Comparison of ENCODE assay signal across 18 cellular contexts in the genomic region with DNA sequence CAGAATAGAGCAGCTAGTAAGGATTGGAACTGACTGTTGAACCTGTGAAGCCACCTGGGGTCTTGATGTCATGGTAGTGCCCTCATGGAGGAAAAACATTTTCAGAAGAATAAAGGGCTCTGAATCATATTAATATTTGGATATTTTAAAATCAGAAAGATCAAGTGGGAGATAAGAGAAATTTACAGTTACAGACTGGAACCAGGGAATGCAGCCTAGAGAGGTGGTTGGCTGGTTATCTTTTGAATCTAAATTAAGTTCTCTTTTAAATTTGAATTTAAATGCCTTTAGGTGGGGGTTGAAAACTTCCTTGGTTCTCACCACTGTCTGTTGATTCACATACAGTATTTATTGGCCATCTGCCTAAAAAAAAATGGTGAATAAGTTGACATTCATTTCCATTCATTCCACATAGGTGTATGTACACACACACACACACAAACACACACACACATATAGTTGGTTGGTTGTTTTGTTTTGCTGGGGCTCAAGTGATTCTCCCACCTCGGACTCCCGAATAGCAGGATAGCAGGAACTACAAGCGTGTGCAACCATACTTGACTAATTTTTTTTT. TPM values are rescaled to one million over a fixed set of nuclear protein-coding genes. Genes with fewer than 3 reads are reported as not detected.
DNase-seq lines count a peak whose midpoint lies in the region; ATAC-seq and TF ChIP-seq lines count a peak whose summit lies in the region.
"Had no signal": no experiment of that assay in that cellular context is flagged by ENCODE, and none has a peak within 500 bp of the region (broad histone marks: within the 10 kb centered on the region; RNA-seq: fewer than 3 reads in every experiment).

No MANE protein-coding gene starts in this region.

- H3K27me3 ChIP-seq in GM23338 (ENCODE audit: insufficient read depth) (no peaks in the 10 kb centered on the region), neural progenitor cell (no peaks in the 10 kb centered on the region), testis (no peaks in the 10 kb centered on the region)
- H3K27me3 ChIP-seq: right atrium auricular region, upper lobe of right lung had no signal

- H2AFZ ChIP-seq in GM23338 = peak overlapping the region; percentile 84
- no peak overlapping the region for H2AFZ ChIP-seq in neural progenitor cell (replicated peaks)

- H3K9me3 ChIP-seq in neural progenitor cell (ENCODE audit: low read depth) (no peaks in the 10 kb centered on the region), testis (no peaks in the 10 kb centered on the region)
- H3K9me3 ChIP-seq: right atrium auricular region, upper lobe of right lung had no signal

- no peak for TF ChIP-seq POLR2A in testis (IDR thresholded peaks at IDR 0.05)

- no peaks in the 10 kb centered on the region for H3K36me3 ChIP-seq in GM23338 (ENCODE audit: insufficient read depth)
- H3K36me3 ChIP-seq in neural progenitor cell = no peaks in the 10 kb centered on the region
- H3K36me3 ChIP-seq in testis (ENCODE audit: low read depth, missing control alignments) = no peaks in the 10 kb centered on the region
- H3K36me3 ChIP-seq: right atrium auricular region, upper lobe of right lung had no signal

- H3K4me3 ChIP-seq in GM23338 = peak overlapping the region; percentile 44
- H3K4me3 ChIP-seq in neural progenitor cell = peak overlapping the region; percentile 24
- H3K4me3 ChIP-seq in testis = no peak overlapping the region
- H3K4me3 ChIP-seq: right atrium auricular region, upper lobe of right lung had no signal

- H3F3A ChIP-seq in GM23338 (replicated peaks; ENCODE audit: low read depth) (no peaks in the 10 kb centered on the region), neural progenitor cell (ENCODE audit: low read depth) (peaks cover 46% of the 10 kb centered on the region)

- peaks cover 24% of the 10 kb centered on the region for H3K4me1 ChIP-seq in GM23338 (ENCODE audit: insufficient read depth)
- peaks cover 25% of the 10 kb centered on the region for H3K4me1 ChIP-seq in neural progenitor cell
- H3K4me1 ChIP-seq in testis = no peaks in the 10 kb centered on the region

- TF ChIP-seq CTCF in GM23338 (conservative IDR thresholded peaks at IDR 0.05; ENCODE audit: low read depth in 2 of 2) (no peak), neural progenitor cell (IDR thresholded peaks at IDR 0.05) (no peak), testis (IDR thresholded peaks at IDR 0.05) (no peak)

- 62 to 81% methylated on average over 3 of the region's 3 CpGs for WGBS in testis, 2 donors

- ATAC-seq in GM23338 (no peak), HG02588 (IDR thresholded peaks at IDR 0.05; ENCODE audit: unreplicated experiment) (no peak), GM21526 (IDR thresholded peaks at IDR 0.05; ENCODE audit: low FRiP score, unreplicated experiment) (no peak)
- ATAC-seq in effector memory CD8-positive, alpha-beta T cell (replicated peaks) = no peak
- ATAC-seq: activated CD8-positive, alpha-beta T cell treated with anti-CD3 and anti-CD28 coated beads, Interleukin-2, amount 10 ng/mL, durations not matched to agents 7 days and 5 days had no signal

- H3K79me2 ChIP-seq in GM23338 (replicated peaks; ENCODE audit: insufficient read depth) (no peaks in the 10 kb centered on the region), neural progenitor cell (ENCODE audit: low read depth) (no peaks in the 10 kb centered on the region)

- peaks cover 8% of the 10 kb centered on the region for H3K27me3 Mint-ChIP-seq in GM23338 (ENCODE audit: insufficient read depth, low read depth, poor library complexity)
- H3K27me3 Mint-ChIP-seq in effector memory CD8-positive, alpha-beta T cell = no peaks in the 10 kb centered on the region
- peaks cover 5% of the 10 kb centered on the region for H3K27me3 Mint-ChIP-seq in neural progenitor cell (ENCODE audit: insufficient read depth, low read depth)
- H3K27me3 Mint-ChIP-seq: activated T-cell treated with anti-CD3 and anti-CD28 coated beads, Interleukin-2, amount 50 U/mL, for 24 hours had no signal

- intact Hi-C loops in testis (cut with DNase I; ENCODE audit: low total_unique reads) = no loop called here

- H3K36me3 Mint-ChIP-seq in GM23338 (ENCODE audit: low read depth) (no peaks in the 10 kb centered on the region), neural progenitor cell (no peaks in the 10 kb centered on the region)
- peaks cover 3% of the 10 kb centered on the region for H3K36me3 Mint-ChIP-seq in effector memory CD8-positive, alpha-beta T cell (ENCODE audit: insufficient read depth)

- 0 out of 2 replicates have a peak overlapping the region, but pooled peaks have one; percentile 64 for H3K27ac ChIP-seq in GM23338 (ENCODE audit: low read depth)
- H3K27ac ChIP-seq in neural progenitor cell = peak overlapping the region; percentile 43
- no peak overlapping the region for H3K27ac ChIP-seq in testis
- H3K27ac ChIP-seq: right atrium auricular region, upper lobe of right lung had no signal

- H3K4me1 Mint-ChIP-seq in GM23338 = peaks cover 26% of the 10 kb centered on the region
- H3K4me1 Mint-ChIP-seq in effector memory CD8-positive, alpha-beta T cell (ENCODE audit: low read depth in 2 of 2) = peaks cover 2 to 5% of the 10 kb centered on the region in 2 donors
- peaks cover 36% of the 10 kb centered on the region for H3K4me1 Mint-ChIP-seq in neural progenitor cell

- peak overlapping the region; percentile 72 for H3K4me2 ChIP-seq in GM23338
- peak overlapping the region; percentile 72 for H3K4me2 ChIP-seq in neural progenitor cell

- no peaks in the 10 kb centered on the region for H3K9me2 ChIP-seq in GM23338 (ENCODE audit: insufficient read depth)

- H3K4me3 Mint-ChIP-seq in GM23338 = no peak overlapping the region
- H3K4me3 Mint-ChIP-seq in effector memory CD8-positive, alpha-beta T cell = no peak overlapping the region
- no peak overlapping the region for H3K4me3 Mint-ChIP-seq in neural progenitor cell
- H3K4me3 Mint-ChIP-seq: activated CD8-positive, alpha-beta T cell treated with anti-CD3 and anti-CD28 coated beads, Interleukin-2, amount 10 ng/mL, durations not matched to agents 7 days and 5 days; activated naive CD4-positive, alpha-beta T cell treated with anti-CD3 and anti-CD28 coated beads, Interleukin-2, amount 10 ng/mL, durations not matched to agents 7 days and 5 days; activated T-cell treated with anti-CD3 and anti-CD28 coated beads, Interleukin-2, amount 50 U/mL, for 24 hours had no signal

- DNase-seq in GM23338 (ENCODE audit: low spot score) (no peak), M059J (ENCODE audit: low read depth) (peak; percentile 55), neural progenitor cell (ENCODE audit: low spot score) (no peak), testis (no peak)
- no peak for DNase-seq in effector memory CD8-positive, alpha-beta T cell
- no peak for DNase-seq in activated CD4-positive, alpha-beta T cell treated with anti-CD3 and anti-CD28 coated beads for 1 hour
- DNase-seq: activated CD8-positive, alpha-beta T cell treated with anti-CD3 and anti-CD28 coated beads, Interleukin-2, amount 10 ng/mL, durations not matched to agents 7 days and 5 days; activated naive CD4-positive, alpha-beta T cell treated with anti-CD3 and anti-CD28 coated beads, Interleukin-2, amount 10 ng/mL, durations not matched to agents 7 days and 5 days; activated T-cell treated with anti-CD3 and anti-CD28 coated beads, Interleukin-2, amount 50 U/mL, for 24 hours; aorta; DMS79; head of caudate nucleus; NCI-H82; stimulated activated CD4-positive, alpha-beta T cell treated with anti-CD3 and anti-CD28 coated beads, Interleukin-12 subunit alpha, Interleukin-12 subunit beta, amount 100 ng/mL, for 4 hours had no signal

- no peak overlapping the region for H3K9ac ChIP-seq in neural progenitor cell

- H3K9me3 Mint-ChIP-seq in GM23338 = no peaks in the 10 kb centered on the region
- H3K9me3 Mint-ChIP-seq in effector memory CD8-positive, alpha-beta T cell = no peaks in the 10 kb centered on the region
- no peaks in the 10 kb centered on the region for H3K9me3 Mint-ChIP-seq in neural progenitor cell
- H3K9me3 Mint-ChIP-seq: activated naive CD4-positive, alpha-beta T cell treated with anti-CD3 and anti-CD28 coated beads, Interleukin-2, amount 10 ng/mL, durations not matched to agents 7 days and 5 days; activated T-cell treated with anti-CD3 and anti-CD28 coated beads, Interleukin-2, amount 50 U/mL, for 24 hours had no signal

- peak overlapping the region; percentile 47; the same call in 1 of the 2 replicates for H3K27ac Mint-ChIP-seq in GM23338
- peak overlapping the region; percentile 55 to 67 for H3K27ac Mint-ChIP-seq in effector memory CD8-positive, alpha-beta T cell
- H3K27ac Mint-ChIP-seq in neural progenitor cell = no peak overlapping the region
- H3K27ac Mint-ChIP-seq: activated CD8-positive, alpha-beta T cell treated with anti-CD3 and anti-CD28 coated beads, Interleukin-2, amount 10 ng/mL, durations not matched to agents 7 days and 5 days; activated naive CD4-positive, alpha-beta T cell treated with anti-CD3 and anti-CD28 coated beads, Interleukin-2, amount 10 ng/mL, durations not matched to agents 7 days and 5 days; activated T-cell treated with anti-CD3 and anti-CD28 coated beads, Interleukin-2, amount 50 U/mL, for 24 hours had no signal

- H4K20me1 ChIP-seq in GM23338 (replicated peaks; ENCODE audit: insufficient read depth) (no peaks in the 10 kb centered on the region), neural progenitor cell (ENCODE audit: low read depth) (no peaks in the 10 kb centered on the region)

TF ChIP-seq in GM23338, 12 proteins besides CTCF, POLR2A, EP300 and RAD21 (continues in another document):
- TF ChIP-seq, protein P1, sequence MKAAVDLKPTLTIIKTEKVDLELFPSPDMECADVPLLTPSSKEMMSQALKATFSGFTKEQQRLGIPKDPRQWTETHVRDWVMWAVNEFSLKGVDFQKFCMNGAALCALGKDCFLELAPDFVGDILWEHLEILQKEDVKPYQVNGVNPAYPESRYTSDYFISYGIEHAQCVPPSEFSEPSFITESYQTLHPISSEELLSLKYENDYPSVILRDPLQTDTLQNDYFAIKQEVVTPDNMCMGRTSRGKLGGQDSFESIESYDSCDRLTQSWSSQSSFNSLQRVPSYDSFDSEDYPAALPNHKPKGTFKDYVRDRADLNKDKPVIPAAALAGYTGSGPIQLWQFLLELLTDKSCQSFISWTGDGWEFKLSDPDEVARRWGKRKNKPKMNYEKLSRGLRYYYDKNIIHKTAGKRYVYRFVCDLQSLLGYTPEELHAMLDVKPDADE (IDR thresholded peaks at IDR 0.05) = no peak
- TF ChIP-seq NANOG (IDR thresholded peaks at IDR 0.05; ENCODE audit: borderline replicate concordance) = no peak
- TF ChIP-seq ZNF114 (CRISPR knock-in tag; IDR thresholded peaks at IDR 0.05) = no peak

RNA-seq across cellular contexts. Expression of a gene that starts 35.7 kb away (rescaled TPM):
- 14.0 and 16.0 TPM in 2 replicates for total RNA-seq in GM23338 (2014; rRNA removed; shearing (Covaris generic))
- polyA plus RNA-seq in GM23338 (2016; fragmentation: Nextera tagmentation; extraction: Ambion mirVana) (3.8 and 4.2 TPM in 2 replicates), testis (ENCODE audit: insufficient read depth, low read depth, low replicate concordance) (6.6 TPM)
- 32.7 and 54.8 TPM in 2 replicates for total RNA-seq in M059J (2014; rRNA removed; shearing (Covaris generic))
- total RNA-seq in neural progenitor cell (ENCODE audit: low replicate concordance) (17.3 and 28.0 TPM in 2 replicates), testis (1 to 10 TPM; 4.3 to 8.2 TPM)

Comparison
In these comparisons a context has a peak if more than half of its experiments do, and no peak if none do; other contexts are left out.
1. H3K27ac ChIP-seq: peak in GM23338 (single experiment) and neural progenitor cell (single experiment); none in testis (0 of 2).
2. H3K4me3 ChIP-seq: peak in GM23338 (single experiment) and neural progenitor cell (single experiment); none in testis (0 of 2).